In the genomic region with DNA sequence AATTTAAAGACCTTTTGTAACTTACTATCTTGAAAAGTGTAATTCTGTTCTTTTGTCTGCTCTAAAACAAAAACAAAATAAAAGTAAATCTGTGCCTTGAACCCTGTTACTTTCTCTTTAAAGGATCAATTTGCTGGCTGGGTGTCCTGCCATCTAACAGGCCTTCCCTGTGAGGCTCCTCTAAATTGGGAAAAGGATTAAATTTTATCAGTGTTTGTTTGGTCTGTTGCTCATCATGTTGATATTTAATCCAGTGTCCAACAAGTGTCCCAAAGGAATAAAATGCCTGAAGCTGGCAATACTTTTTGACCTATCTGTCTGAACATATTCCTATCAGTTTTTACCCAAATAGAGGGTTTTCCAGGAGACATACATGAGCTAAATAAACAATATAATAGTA, we compare ENCODE assay signal across 8 cellular contexts.
"Had no signal": no experiment of that assay in that cellular context is flagged by ENCODE, and none has a peak within 500 bp of the region (broad histone marks: within the 10 kb centered on the region; RNA-seq: fewer than 3 reads in every experiment).

No MANE protein-coding gene starts in this region.

- ATAC-seq: GM23338, K562 had no signal

- H3K4me3 ChIP-seq: GM23338, K562 had no signal

- H2AFZ ChIP-seq: GM23338 had no signal

- H3K27ac ChIP-seq: HL-60 had no signal

- H3K9me3 Mint-ChIP-seq: GM23338 had no signal

- DNase-seq: H9, HCEC 1CT, IMR-90, KG1 had no signal

- H3K4me1 Mint-ChIP-seq: GM23338, H9 had no signal

- H3K4me3 Mint-ChIP-seq: GM23338, H9 had no signal

- FAIRE-seq: H54, K562 had no signal

- H3K4me2 ChIP-seq: GM23338 had no signal

- H3K27ac Mint-ChIP-seq: GM23338, H9 had no signal
